In genomic region chr1:88695781-88696180, GRCh38 we compare ENCODE assay signal across 16 cellular contexts. TPM values are rescaled to one million over a fixed set of nuclear protein-coding genes. Genes with fewer than 3 reads are reported as not detected.
A peak's percentile ranks its signal among the peaks of the same experiment; 100 is the strongest.
DNase-seq lines count a peak whose midpoint lies in the region; ATAC-seq and TF ChIP-seq lines count a peak whose summit lies in the region.
"Had no signal": no experiment of that assay in that cellular context is flagged by ENCODE, and none has a peak within 500 bp of the region (broad histone marks: within the 10 kb centered on the region; RNA-seq: fewer than 3 reads in every experiment).

No MANE protein-coding gene starts in this region.

- H3K4me1 ChIP-seq in PC-3 (ENCODE audit: insufficient read depth, low read length) (peaks cover 25% of the 10 kb centered on the region), fibroblast of lung (ENCODE audit: control insufficient read depth, extremely low read depth, insufficient read depth, low read length) (no peaks in the 10 kb centered on the region), skeletal muscle satellite cell (ENCODE audit: control insufficient read depth, insufficient read depth, low read length) (peaks cover 34% of the 10 kb centered on the region)
- peaks cover 14% of the 10 kb centered on the region for H3K4me1 ChIP-seq in CD4-positive, alpha-beta memory T cell (ENCODE audit: insufficient read depth, low read length)

- ATAC-seq in activated CD4-positive, alpha-beta T cell treated with anti-CD3 and anti-CD28 coated beads for 36 hours = peak; percentile 49
- peak; percentile 45 for ATAC-seq in PC-3

- TF ChIP-seq CTCF in PC-3 (conservative IDR thresholded peaks at IDR 0.05; ENCODE audit: low read depth, low read length) = no peak
- no peak for TF ChIP-seq CTCF in fibroblast of lung (conservative IDR thresholded peaks at IDR 0.05 in 1 of 2, IDR thresholded peaks at IDR 0.05 in 1 of 2; ENCODE audit: low read depth in 1 of 2, low read length in 2 of 2)
- no peak for TF ChIP-seq CTCF in CD14-positive monocyte (IDR thresholded peaks at IDR 0.05)

- H3K9me3 ChIP-seq in PC-3 (ENCODE audit: low read length) (no peaks in the 10 kb centered on the region), fibroblast of lung (ENCODE audit: control insufficient read depth, insufficient read depth, low read depth, low read length) (no peaks in the 10 kb centered on the region), skeletal muscle satellite cell (replicated peaks; ENCODE audit: low read length) (no peaks in the 10 kb centered on the region)
- H3K9me3 ChIP-seq in CD4-positive, alpha-beta memory T cell (ENCODE audit: control insufficient read depth in 1 of 2, low read length in 2 of 2) = no peaks in the 10 kb centered on the region
- H3K9me3 ChIP-seq: SJCRH30 had no signal

- POLR2A ChIA-PET in activated CD4-positive, alpha-beta T cell treated with anti-CD3 and anti-CD28 coated beads for 36 hours (lab: Charles Lee) = interaction anchor here (1.0 kb wide), 1 partner anchor 13 kb away, joined by 3 read pairs; no protein-coding TSS in a partner anchor
- POLR2A ChIA-PET in PC-3 (lab: Charles Lee; ENCODE audit: unreplicated experiment) = no interaction called here
- POLR2A ChIA-PET in CD4-positive, alpha-beta memory T cell (lab: Charles Lee; ENCODE audit: partially characterized antibody) = interaction anchor here (2.2 kb wide), 1 partner anchor 12 kb away, joined by 7 read pairs; the partner anchor contains the start of gene PKN2

- H3K79me2 ChIP-seq in PC-3 (ENCODE audit: low read length) = peaks cover 96% of the 10 kb centered on the region
- H3K79me2 ChIP-seq in fibroblast of lung (ENCODE audit: control insufficient read depth, insufficient read depth, low read length) = peaks cover 54% of the 10 kb centered on the region

- no peak overlapping the region for H2AFZ ChIP-seq in PC-3 (ENCODE audit: low read length)
- H2AFZ ChIP-seq in fibroblast of lung (ENCODE audit: low read length) = no peak overlapping the region

- H3K27me3 Mint-ChIP-seq in activated CD4-positive, alpha-beta T cell treated with anti-CD3 and anti-CD28 coated beads for 36 hours = no peaks in the 10 kb centered on the region
- no peaks in the 10 kb centered on the region for H3K27me3 Mint-ChIP-seq in CD4-positive, alpha-beta memory T cell
- peaks cover 0 to 1% (median 0%) of the 10 kb centered on the region in 3 donors for H3K27me3 Mint-ChIP-seq in CD14-positive monocyte (ENCODE audit: low read depth in 3 of 3)

- peak overlapping the region; percentile 16; the same call in 1 of the 2 replicates for H3K4me3 ChIP-seq in PC-3 (ENCODE audit: low read length)
- no peak overlapping the region for H3K4me3 ChIP-seq in fibroblast of lung (replicated peaks in 1 of 4; ENCODE audit: control extremely low read depth in 1 of 4, insufficient read depth in 1 of 4, low read depth in 3 of 4, low read length in 4 of 4)
- peak overlapping the region; percentile 36 for H3K4me3 ChIP-seq in skeletal muscle satellite cell (ENCODE audit: low read length)
- no peak overlapping the region for H3K4me3 ChIP-seq in CD4-positive, alpha-beta memory T cell (ENCODE audit: low read length in 2 of 2)
- H3K4me3 ChIP-seq: SJCRH30 had no signal

- H3K9ac ChIP-seq in PC-3 (ENCODE audit: low read length) (no peak overlapping the region), fibroblast of lung (ENCODE audit: insufficient read depth, low read length) (no peak overlapping the region), skeletal muscle satellite cell (ENCODE audit: low read depth, low read length) (peak overlapping the region; percentile 11)
- H3K9ac ChIP-seq: KMS-11 had no signal

- H3K9me3 Mint-ChIP-seq in activated CD4-positive, alpha-beta T cell treated with anti-CD3 and anti-CD28 coated beads for 36 hours (ENCODE audit: low read depth) = no peaks in the 10 kb centered on the region
- H3K9me3 Mint-ChIP-seq in CD4-positive, alpha-beta memory T cell = no peaks in the 10 kb centered on the region
- no peaks in the 10 kb centered on the region for H3K9me3 Mint-ChIP-seq in CD14-positive monocyte

- DNase-seq in activated CD4-positive, alpha-beta T cell treated with anti-CD3 and anti-CD28 coated beads for 36 hours = no peak
- DNase-seq in activated CD4-positive, alpha-beta T cell treated with anti-CD3 and anti-CD28 coated beads, Interleukin-2, amount 50 U/mL, for 48 hours = no peak
- DNase-seq in PC-3 = peak; percentile 29
- peak in 1 of 2 donors; percentile 59 for DNase-seq in fibroblast of lung (ENCODE audit: low read depth in 2 of 2)
- DNase-seq in CD4-positive, alpha-beta memory T cell = no peak
- DNase-seq in NCI-H1930 (lab: John Stamatoyannopoulos, UW) = no peak
- no peak for DNase-seq in CD14-positive monocyte (ENCODE audit: low spot score)
- DNase-seq: DND-41, NCI-H1417 treated with DMSO at 0.1 percent for 48 hours, NCI-H2081, NCI-H2227 treated with DMSO at 0.1 percent for 48 hours, NCI-H524 treated with DMSO at 0.1 percent for 48 hours, SJCRH30 had no signal

- no peak overlapping the region for H3K4me3 Mint-ChIP-seq in activated CD4-positive, alpha-beta T cell treated with anti-CD3 and anti-CD28 coated beads for 36 hours
- H3K4me3 Mint-ChIP-seq in CD4-positive, alpha-beta memory T cell = no peak overlapping the region
- no peak overlapping the region for H3K4me3 Mint-ChIP-seq in CD14-positive monocyte

- intact Hi-C loops in activated CD4-positive, alpha-beta T cell treated with anti-CD3 and anti-CD28 coated beads for 36 hours (cut with DNase I, micrococcal nuclease) = loop anchor here in 1 of 2 experiments (2.0 kb wide), 1 partner anchor 71 kb away; no protein-coding TSS in a partner anchor
- intact Hi-C loops in PC-3 (cut with micrococcal nuclease) = loop anchor here (5.0 kb wide), 1 partner anchor 37 kb away; no protein-coding TSS in a partner anchor
- intact Hi-C loops in CD4-positive, alpha-beta memory T cell (cut with micrococcal nuclease) = loop anchor here (5.0 kb wide), 1 partner anchor 38 kb away; no protein-coding TSS in a partner anchor
- intact Hi-C loops in CD14-positive monocyte (cut with micrococcal nuclease) = no loop called here

- CTCF ChIA-PET in activated CD4-positive, alpha-beta T cell treated with anti-CD3 and anti-CD28 coated beads for 36 hours (lab: Charles Lee) = interaction anchor here (0.9 to 1.2 kb wide), 2 partner anchors 12 to 15 kb away, joined by 3 to 4 read pairs; partner anchors contain the start of gene PKN2
- CTCF ChIA-PET in PC-3 (lab: Charles Lee) = no interaction called here
- CTCF ChIA-PET in CD4-positive, alpha-beta memory T cell (lab: Charles Lee; ENCODE audit: partially characterized antibody) = interaction anchor here (2.6 kb wide), 1 partner anchor 10 kb away, joined by 9 read pairs; no protein-coding TSS in a partner anchor

- H3K4me1 Mint-ChIP-seq in activated CD4-positive, alpha-beta T cell treated with anti-CD3 and anti-CD28 coated beads for 36 hours = peaks cover 46% of the 10 kb centered on the region
- peaks cover 31 to 55% (median 46%) of the 10 kb centered on the region in 4 donors for H3K4me1 Mint-ChIP-seq in CD4-positive, alpha-beta memory T cell
- H3K4me1 Mint-ChIP-seq in CD14-positive monocyte = peaks cover 44% of the 10 kb centered on the region

- BruUV-seq in PC-3 (replicated peaks; lab: Mats Ljungman, UMichigan) = no TSS peak

- no peaks in the 10 kb centered on the region for H3F3A ChIP-seq in PC-3 (ENCODE audit: low read length, unreplicated experiment)

- peak overlapping the region; percentile 65 for H3K4me2 ChIP-seq in PC-3 (ENCODE audit: low read length)
- peak overlapping the region; percentile 4 for H3K4me2 ChIP-seq in fibroblast of lung (ENCODE audit: extremely low read depth, insufficient read depth, low read length)
- peak overlapping the region; percentile 70 for H3K4me2 ChIP-seq in skeletal muscle satellite cell (ENCODE audit: low read length)
- H3K4me2 ChIP-seq: KMS-11 had no signal

- H3K36me3 ChIP-seq in PC-3 (ENCODE audit: low read depth, low read length) = no peaks in the 10 kb centered on the region; the same call in 1 of the 2 replicates
- H3K36me3 ChIP-seq in fibroblast of lung (ENCODE audit: control insufficient read depth, insufficient read depth, low read length) = no peaks in the 10 kb centered on the region
- peaks cover 5% of the 10 kb centered on the region for H3K36me3 ChIP-seq in skeletal muscle satellite cell (ENCODE audit: insufficient read depth, low read length)
- no peaks in the 10 kb centered on the region for H3K36me3 ChIP-seq in CD4-positive, alpha-beta memory T cell (ENCODE audit: insufficient read depth, low read length)

- peak overlapping the region; percentile 14; the same call in 1 of the 2 replicates for H3K27ac ChIP-seq in PC-3 (ENCODE audit: low read length)
- H3K27ac ChIP-seq in fibroblast of lung (ENCODE audit: insufficient read depth, low read length) = no peak overlapping the region
- no peak overlapping the region for H3K27ac ChIP-seq in CD4-positive, alpha-beta memory T cell (ENCODE audit: low read depth, low read length)
- H3K27ac ChIP-seq: KMS-11, RWPE1, SJCRH30 had no signal

- peaks cover 34% of the 10 kb centered on the region for H3K36me3 Mint-ChIP-seq in activated CD4-positive, alpha-beta T cell treated with anti-CD3 and anti-CD28 coated beads for 36 hours (ENCODE audit: low read depth)
- peaks cover 16 to 19% of the 10 kb centered on the region in 2 donors for H3K36me3 Mint-ChIP-seq in CD4-positive, alpha-beta memory T cell
- H3K36me3 Mint-ChIP-seq in CD14-positive monocyte = peaks cover 22 to 31% of the 10 kb centered on the region in 2 donors

- no peaks in the 10 kb centered on the region for H3K27me3 ChIP-seq in PC-3 (ENCODE audit: low read length)
- H3K27me3 ChIP-seq in fibroblast of lung (ENCODE audit: control insufficient read depth, insufficient read depth, low read length) = no peaks in the 10 kb centered on the region
- H3K27me3 ChIP-seq in skeletal muscle satellite cell (ENCODE audit: control insufficient read depth, insufficient read depth, low read length) = no peaks in the 10 kb centered on the region
- no peaks in the 10 kb centered on the region for H3K27me3 ChIP-seq in CD4-positive, alpha-beta memory T cell (ENCODE audit: insufficient read depth, low read length)
- H3K27me3 ChIP-seq: SJCRH30 had no signal

- no peaks in the 10 kb centered on the region for H3K9me2 ChIP-seq in PC-3 (replicated peaks; ENCODE audit: low read length)

- no peak overlapping the region for H3K27ac Mint-ChIP-seq in activated CD4-positive, alpha-beta T cell treated with anti-CD3 and anti-CD28 coated beads for 36 hours
- H3K27ac Mint-ChIP-seq in CD4-positive, alpha-beta memory T cell = peak overlapping the region in 1 of 7 donors; percentile 25
- H3K27ac Mint-ChIP-seq in CD14-positive monocyte = peak overlapping the region in 2 of 7 donors; percentile 18 to 35

- H4K20me1 ChIP-seq in PC-3 (ENCODE audit: low read length) (peaks cover 37% of the 10 kb centered on the region), fibroblast of lung (ENCODE audit: control insufficient read depth, extremely low read depth, insufficient read depth, low read length) (no peaks in the 10 kb centered on the region)

RNA-seq across cellular contexts. Expression of gene PKN2, which starts 11.7 kb away (rescaled TPM):
- 10 to 100 TPM; 16.4 to 24.9 TPM for total RNA-seq in activated CD4-positive, alpha-beta T cell treated with anti-CD3 and anti-CD28 coated beads for 36 hours
- total RNA-seq in PC-3 (2014; rRNA removed) = 20.8 and 36.1 TPM in 2 replicates
- 22.6 and 28.7 TPM in 2 replicates for total RNA-seq in fibroblast of lung
- polyA plus RNA-seq in fibroblast of lung = 26.8 and 29.9 TPM in 2 replicates
- 14.2 and 17.3 TPM in 2 replicates for polyA plus RNA-seq in fibroblast of lung (2012)
- polyA minus RNA-seq in fibroblast of lung (ENCODE audit: low replicate concordance) = 6.0 and 8.0 TPM in 2 replicates
- total RNA-seq in skeletal muscle satellite cell (2012; rRNA removed) = 24.5 and 35.5 TPM in 2 replicates
- 10 to 100 TPM; 38.6 to 42.0 TPM for total RNA-seq in CD4-positive, alpha-beta memory T cell
- polyA plus RNA-seq in CD4-positive, alpha-beta memory T cell = 1 to 10 TPM; 6.0 to 8.0 TPM
- 1 to 10 TPM; 6.9 to 8.7 TPM for polyA plus RNA-seq in CD14-positive monocyte

Comparison
In these comparisons a context has a peak if more than half of its experiments do, and no peak if none do; other contexts are left out.
1. H3K4me2 ChIP-seq: peak in every context shown above with its lines; median percentile 70 in skeletal muscle satellite cell; 65 in PC-3; 4 in fibroblast of lung.
2. H3K4me3 ChIP-seq: peak in PC-3 (single experiment) and skeletal muscle satellite cell (single experiment); none in fibroblast of lung (0 of 4) and CD4-positive, alpha-beta memory T cell (0 of 2).
3. intact Hi-C loops: an anchor here in PC-3 (5.0 kb wide) and CD4-positive, alpha-beta memory T cell (5.0 kb wide); none called in CD14-positive monocyte.